In the genomic region with DNA sequence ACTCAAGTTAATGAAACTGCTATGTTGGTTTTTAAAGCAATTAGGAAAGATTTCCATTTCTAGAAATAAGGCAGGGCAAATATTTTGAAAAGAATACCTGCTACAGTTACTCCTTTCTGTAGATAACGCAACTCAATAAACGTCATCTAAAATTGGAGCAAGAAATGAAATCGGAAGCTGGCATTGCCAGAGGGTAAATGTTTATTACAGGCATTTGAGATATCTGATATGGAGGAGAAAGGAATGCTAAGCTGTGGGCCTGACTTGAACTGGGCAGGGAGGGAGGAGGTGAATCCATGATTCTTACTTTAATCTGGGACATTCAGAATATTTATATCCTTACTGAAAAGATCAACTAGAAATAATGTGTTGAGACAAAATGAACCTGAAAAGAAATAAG, we compare ENCODE assay signal across 26 cellular contexts.
"Had no signal": no experiment of that assay in that cellular context is flagged by ENCODE, and none has a peak within 500 bp of the region (broad histone marks: within the 10 kb centered on the region; RNA-seq: fewer than 3 reads in every experiment).

No MANE protein-coding gene starts in this region.

- H3K27ac ChIP-seq: hepatocyte, left ventricle myocardium inferior, neural progenitor cell, neutrophil, skin epidermis, stomach, testis, thyroid gland, transverse colon, upper lobe of left lung, vagina had no signal

- H2AFZ ChIP-seq: hepatocyte, neural progenitor cell had no signal

- H3K4me1 ChIP-seq: left ventricle myocardium inferior, neural progenitor cell, stomach, testis, transverse colon, upper lobe of left lung, vagina had no signal

- DNase-seq: islet precursor cell; left ventricle myocardium inferior; naive B cell; natural killer cell; nephron progenitor cell; occipital lobe; retina; right cardiac atrium; stimulated activated CD4-positive, alpha-beta T cell treated with anti-CD3 and anti-CD28 coated beads, Interleukin-12 subunit alpha, Interleukin-12 subunit beta, amount 100 ng/mL, for 4 hours; stimulated activated CD4-positive, alpha-beta T cell treated with anti-CD3 and anti-CD28 coated beads, Interleukin-15, amount 100 ng/mL, for 24 hours; stimulated activated CD4-positive, alpha-beta T cell treated with anti-CD3 and anti-CD28 coated beads, Interleukin-2, amount 100 ng/mL, for 24 hours; stimulated activated CD4-positive, alpha-beta T cell treated with anti-CD3 and anti-CD28 coated beads, Interleukin-4, amount 100 ng/mL, for 1 hour; stimulated activated naive B cell treated with anti-CD40 and anti-IgM and Interleukin-4, amounts not matched to agents 10 μg/mL and 1 μg/mL and 100 μg/mL, for 72 hours; stimulated activated naive CD8-positive, alpha-beta T cell treated with anti-CD3 and anti-CD28 coated beads, Interleukin-15, Interleukin-2, amounts not matched to agents 100 U/mL and 50 U/mL, for 24 hours; stomach; testis; thyroid gland; transverse colon; upper lobe of left lung had no signal

- H3K36me3 ChIP-seq: left ventricle myocardium inferior, neural progenitor cell, neutrophil, stomach, thyroid gland, transverse colon, upper lobe of left lung, vagina had no signal

- H3K9ac ChIP-seq: neural progenitor cell had no signal

- H3K27me3 ChIP-seq: hepatocyte, neural progenitor cell, neutrophil, stomach, testis, thyroid gland, transverse colon, upper lobe of left lung, vagina had no signal

- H3K4me3 ChIP-seq: hepatocyte, left ventricle myocardium inferior, lung, neural progenitor cell, skin epidermis, stomach, testis, thyroid gland, transverse colon, upper lobe of left lung, vagina had no signal

- H3K9me3 ChIP-seq: neutrophil, testis, thyroid gland, transverse colon, upper lobe of left lung, vagina had no signal

- H3K4me2 ChIP-seq: hepatocyte, neural progenitor cell had no signal

- ATAC-seq: natural killer cell; right cardiac atrium; sciatic nerve; stimulated activated naive B cell treated with anti-CD40 and anti-IgM and Interleukin-4, amounts not matched to agents 10 μg/mL and 1 μg/mL and 100 μg/mL, for 72 hours; stimulated activated naive CD8-positive, alpha-beta T cell treated with anti-CD3 and anti-CD28 coated beads, Interleukin-15, Interleukin-2, amounts not matched to agents 100 U/mL and 50 U/mL, for 24 hours had no signal

- H3K79me2 ChIP-seq: hepatocyte had no signal
